In the genomic region with DNA sequence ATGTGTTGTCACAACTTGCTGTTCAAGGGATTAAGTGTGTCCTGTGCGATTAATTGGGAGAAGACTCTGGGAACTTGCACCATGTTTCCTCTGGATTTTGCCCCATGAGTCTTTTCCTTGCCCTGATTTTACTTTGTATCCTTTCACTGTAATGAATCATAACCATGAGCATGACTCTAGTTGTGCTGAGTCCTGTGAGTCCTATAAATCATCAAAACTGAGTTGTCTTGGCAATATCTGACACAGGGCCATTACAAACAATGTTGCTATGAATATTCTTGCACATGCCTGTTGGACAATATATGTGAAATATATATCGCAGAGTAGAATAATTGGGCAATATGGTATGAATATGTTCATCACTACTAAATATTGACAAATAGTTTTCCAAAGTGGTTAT, we compare ENCODE assay signal across 25 cellular contexts. TPM values are rescaled to one million over a fixed set of nuclear protein-coding genes. Genes with fewer than 3 reads are reported as not detected.
DNase-seq lines count a peak whose midpoint lies in the region; ATAC-seq, FAIRE-seq and TF ChIP-seq lines count a peak whose summit lies in the region.
"Had no signal": no experiment of that assay in that cellular context is flagged by ENCODE, and none has a peak within 500 bp of the region (broad histone marks: within the 10 kb centered on the region; RNA-seq: fewer than 3 reads in every experiment).

No MANE protein-coding gene starts in this region.

- peak; percentile 59 for DNase-seq in MCF 10A (ENCODE audit: unreplicated experiment)
- DNase-seq in breast epithelium (ENCODE audit: low spot score in 2 of 2), result no peak
- no peak for DNase-seq in K562 (ENCODE audit: extremely low read depth in 1 of 4, low spot score in 3 of 4)
- DNase-seq in fibroblast of the aortic adventitia (ENCODE audit: low read depth), result peak; percentile 62
- no peak for DNase-seq in MV-4-11 (lab: John Stamatoyannopoulos, UW)
- no peak for DNase-seq in activated effector memory CD4-positive, alpha-beta T cell treated with anti-CD3 and anti-CD28 coated beads, Interleukin-2, amount 50 U/mL, for 16 hours
- DNase-seq in SHP77 treated with DMSO at 0.1 percent for 48 hours (lab: John Stamatoyannopoulos, UW), result no peak
- DNase-seq: 8988T; activated B cell treated with CpG ODN at 0.5 μM for 24 hours; activated CD4-positive, alpha-beta memory T cell treated with anti-CD3 and anti-CD28 coated beads for 36 hours; cortex of kidney; DND-41; foreskin melanocyte; hypothalamus; NCI-H524; stimulated activated CD4-positive, alpha-beta T cell treated with anti-CD3 and anti-CD28 coated beads, Interleukin-4, amount 100 ng/mL, for 24 hours; stimulated activated naive CD8-positive, alpha-beta T cell treated with anti-CD3 and anti-CD28 coated beads, Interleukin-15, Interleukin-2, amounts not matched to agents 100 U/mL and 50 U/mL, for 24 hours; thyroid gland had no signal

- H3K79me2 ChIP-seq in K562 (ENCODE audit: control insufficient read depth, insufficient read depth, low read length), result no peaks in the 10 kb centered on the region

- no TSS peak for BruUV-seq in MCF 10A (replicated peaks; lab: Mats Ljungman, UMichigan)
- BruUV-seq in K562 (replicated peaks; lab: Mats Ljungman, UMichigan), result no TSS peak

- no peak overlapping the region for H3K4me3 ChIP-seq in breast epithelium
- no peak overlapping the region for H3K4me3 ChIP-seq in K562
- no peak overlapping the region for H3K4me3 ChIP-seq in fibroblast of the aortic adventitia (ENCODE audit: low read depth, low read length)
- H3K4me3 ChIP-seq: SK-N-MC, thyroid gland had no signal

- WGBS in K562 (ENCODE audit: insufficient coverage, low coverage, missing lambda C conversion rate), result 19% methylated on average over 2 of the region's 2 CpGs

- no peak for TF ChIP-seq EP300 in K562 (IDR thresholded peaks at IDR 0.05; ENCODE audit: low read length)

- H3K27ac Mint-ChIP-seq in MCF 10A (ENCODE audit: low read depth, unreplicated experiment), result peak overlapping the region; percentile 88
- H3K27ac Mint-ChIP-seq: activated B cell treated with CpG ODN at 0.5 μM for 24 hours; activated CD4-positive, alpha-beta memory T cell treated with anti-CD3 and anti-CD28 coated beads for 36 hours; B cell; T-helper 2 cell treated with Interferon-gamma antibody and Interleukin-4, amounts not matched to agents 5 μg/mL and 100 μg/mL, for 36 hours had no signal

- TF ChIP-seq RAD21 in K562 (CRISPR knock-in tag; conservative IDR thresholded peaks at IDR 0.05 in 1 of 2, IDR thresholded peaks at IDR 0.05 in 1 of 2), result no peak

- H3K27me3 ChIP-seq in breast epithelium (no peaks in the 10 kb centered on the region), K562 (ENCODE audit: control insufficient read depth in 2 of 2, insufficient read depth in 2 of 2, low read length in 2 of 2) (no peaks in the 10 kb centered on the region)
- H3K27me3 ChIP-seq: neutrophil, thyroid gland had no signal

- H3K36me3 Mint-ChIP-seq in MCF 10A (ENCODE audit: insufficient read depth, unreplicated experiment), result no peaks in the 10 kb centered on the region
- H3K36me3 Mint-ChIP-seq: activated CD4-positive, alpha-beta memory T cell treated with anti-CD3 and anti-CD28 coated beads for 36 hours had no signal

- no peak for FAIRE-seq in K562 (lab: Jason Lieb, UNC)
- FAIRE-seq: islet of Langerhans, RCC 7860 had no signal

- POLR2A ChIA-PET in MCF 10A (lab: Yijun Ruan, JAX), result interaction anchor here (0.6 to 1.3 kb wide), 3 partner anchors 11 to 136 kb away, joined by 3 to 4 read pairs (median 3); no protein-coding TSS in a partner anchor
- POLR2A ChIA-PET in K562 (lab: Yijun Ruan, JAX), result no interaction called here

- intact Hi-C loops in MCF 10A (cut with micrococcal nuclease), result loop anchor here (2.0 kb wide), 1 partner anchor 41 kb away; no protein-coding TSS in a partner anchor
- intact Hi-C loops in breast epithelium (cut with DNase I; ENCODE audit: low total_unique reads), result no loop called here
- intact Hi-C loops in K562 (cut with micrococcal nuclease), result no loop called here

- no peak for TF ChIP-seq POLR2A in breast epithelium (IDR thresholded peaks at IDR 0.05)
- TF ChIP-seq POLR2A in K562 (conservative IDR thresholded peaks at IDR 0.05), result no peak

- CTCF ChIA-PET in MCF 10A (lab: Yijun Ruan, JAX) (no interaction called here), K562 (lab: Yijun Ruan, JAX; ENCODE audit: low intra/inter-chr PET ratio) (no interaction called here)

- H3K9ac ChIP-seq in K562 (ENCODE audit: insufficient read depth in 1 of 2, low read depth in 2 of 2, low read length in 2 of 2), result no peak overlapping the region

- no peak for TF ChIP-seq CTCF in MCF 10A (IDR thresholded peaks at IDR 0.05; ENCODE audit: unreplicated experiment)
- no peak for TF ChIP-seq CTCF in breast epithelium (IDR thresholded peaks at IDR 0.05)
- no peak for TF ChIP-seq CTCF in K562 (IDR thresholded peaks at IDR 0.05 in 2 of 3, conservative IDR thresholded peaks at IDR 0.05 in 1 of 3; ENCODE audit: insufficient read depth in 2 of 3, low read depth in 1 of 3, low read length in 3 of 3)
- no peak for TF ChIP-seq CTCF in fibroblast of the aortic adventitia (IDR thresholded peaks at IDR 0.05; ENCODE audit: insufficient read depth, low read length)

- H3K4me1 Mint-ChIP-seq in MCF 10A (ENCODE audit: insufficient read depth, unreplicated experiment), result peaks cover 18% of the 10 kb centered on the region
- H3K4me1 Mint-ChIP-seq: activated B cell treated with CpG ODN at 0.5 μM for 24 hours, B cell had no signal

- H3K9me3 ChIP-seq in breast epithelium, result no peaks in the 10 kb centered on the region
- no peaks in the 10 kb centered on the region for H3K9me3 ChIP-seq in K562 (replicated peaks; ENCODE audit: control insufficient read depth, insufficient read depth, low read depth, low read length)
- H3K9me3 ChIP-seq: neutrophil, thyroid gland had no signal

- H3K9me3 Mint-ChIP-seq in MCF 10A (ENCODE audit: unreplicated experiment), result no peaks in the 10 kb centered on the region
- H3K9me3 Mint-ChIP-seq: activated B cell treated with CpG ODN at 0.5 μM for 24 hours; activated CD4-positive, alpha-beta memory T cell treated with anti-CD3 and anti-CD28 coated beads for 36 hours; T-helper 2 cell treated with Interferon-gamma antibody and Interleukin-4, amounts not matched to agents 5 μg/mL and 100 μg/mL, for 36 hours had no signal

- H3K27me3 Mint-ChIP-seq in MCF 10A (ENCODE audit: insufficient read depth, unreplicated experiment), result no peaks in the 10 kb centered on the region
- H3K27me3 Mint-ChIP-seq: activated B cell treated with CpG ODN at 0.5 μM for 24 hours; activated CD4-positive, alpha-beta memory T cell treated with anti-CD3 and anti-CD28 coated beads for 36 hours; B cell had no signal

- no peaks in the 10 kb centered on the region for H4K20me1 ChIP-seq in K562 (replicated peaks; ENCODE audit: control insufficient read depth, insufficient read depth, low read length)

- no peak overlapping the region for H2AFZ ChIP-seq in K562 (ENCODE audit: low read depth, low read length)

- no peaks in the 10 kb centered on the region for H3K9me1 ChIP-seq in K562 (ENCODE audit: control insufficient read depth, insufficient read depth, low read length)

- no peak overlapping the region for H3K4me3 Mint-ChIP-seq in MCF 10A (ENCODE audit: unreplicated experiment)
- H3K4me3 Mint-ChIP-seq: activated B cell treated with CpG ODN at 0.5 μM for 24 hours; activated CD4-positive, alpha-beta memory T cell treated with anti-CD3 and anti-CD28 coated beads for 36 hours; B cell; T-helper 2 cell treated with Interferon-gamma antibody and Interleukin-4, amounts not matched to agents 5 μg/mL and 100 μg/mL, for 36 hours had no signal

- no peak overlapping the region for H3K27ac ChIP-seq in breast epithelium
- H3K27ac ChIP-seq in K562 (ENCODE audit: extremely low read depth, low read depth, low read length), result no peak overlapping the region
- H3K27ac ChIP-seq: neutrophil, SK-N-MC, thyroid gland had no signal

- no peak overlapping the region for H3K4me2 ChIP-seq in K562 (ENCODE audit: insufficient read depth, low read length)

- ATAC-seq in K562 (no peak), HG03442 (IDR thresholded peaks at IDR 0.05; ENCODE audit: unreplicated experiment) (no peak)
- ATAC-seq: stimulated activated naive CD8-positive, alpha-beta T cell treated with anti-CD3 and anti-CD28 coated beads, Interleukin-15, Interleukin-2, amounts not matched to agents 100 U/mL and 50 U/mL, for 24 hours had no signal

- in situ Hi-C loops in K562 (cut with MboI), result no loop called here

- H3K4me1 ChIP-seq in breast epithelium (no peaks in the 10 kb centered on the region), K562 (replicated peaks in 1 of 2; ENCODE audit: control insufficient read depth in 2 of 2, insufficient read depth in 2 of 2, low read length in 2 of 2) (no peaks in the 10 kb centered on the region)
- H3K4me1 ChIP-seq: thyroid gland had no signal

- H3K36me3 ChIP-seq in breast epithelium (no peaks in the 10 kb centered on the region), K562 (ENCODE audit: control insufficient read depth, insufficient read depth, low read length) (no peaks in the 10 kb centered on the region)
- H3K36me3 ChIP-seq: neutrophil, thyroid gland had no signal

TF ChIP-seq in K562, 482 proteins besides CTCF, POLR2A, EP300 and RAD21 (continues in another document):
- no peak for TF ChIP-seq ELF2 (CRISPR knock-in tag; IDR thresholded peaks at IDR 0.05)
- TF ChIP-seq HMG20A (CRISPR knock-in tag; conservative IDR thresholded peaks at IDR 0.05), result no peak

RNA-seq across cellular contexts. Expression of a gene that starts 56.5 kb away (rescaled TPM):
- 7.4 and 9.3 TPM in 2 replicates for total RNA-seq in MCF 10A (2022)
- total RNA-seq in breast epithelium, result 100 to 1,000 TPM in 1 of 3 donors, 10 to 100 TPM in 2; 22.7 to 111 (median 30.8) TPM
- total RNA-seq in K562 (2011; cell fraction: chromatin; rRNA removed; ENCODE audit: low replicate concordance), result 0.60 and 0.62 TPM in 2 replicates
- total RNA-seq in K562 (2011; cell fraction: nucleolus; rRNA removed), result 0.13 TPM in 1 of 2 replicates, not detected in the other
- total RNA-seq in K562 (2011; cell fraction: nucleoplasm; rRNA removed), result 0.07 and 1.1 TPM in 2 replicates
- total RNA-seq in K562 (2014; rRNA removed), result 0.20 and 0.54 TPM in 2 replicates
- 0.26 and 0.44 TPM in 2 replicates for total RNA-seq in K562 (2014; rRNA removed; fragmentation: Illumina TruSeq; extraction: Trizol)
- total RNA-seq in K562 (2015; rRNA removed; fragmentation: Illumina TruSeq; extraction: Trizol), result 0.26 and 0.29 TPM in 2 replicates
- 0.42 and 0.45 TPM in 2 replicates for total RNA-seq in K562 (2021)
- polyA plus RNA-seq in K562 (2011; rRNA removed), result 0.18 and 0.19 TPM in 2 replicates
- 0.06 and 0.27 TPM in 2 replicates for polyA plus RNA-seq in K562 (2011; cell fraction: cytosol; rRNA removed)
- 0.48 and 0.57 TPM in 2 replicates for polyA plus RNA-seq in K562 (2011; cell fraction: nucleus; rRNA removed)
- 0.10 and 0.11 TPM in 2 replicates for polyA plus RNA-seq in K562 (2012)
- polyA plus RNA-seq in K562 (2014; fragmentation: Illumina TruSeq; extraction: Trizol), result 0.17 and 0.19 TPM in 2 replicates
- under 1 TPM; 0.01 to 0.03 TPM for polyA plus RNA-seq in K562 (2014; fragmentation: Nextera tagmentation; extraction: Ambion mirVana)
- 0.03 and 0.07 TPM in 2 replicates for polyA plus RNA-seq in K562 (2014; rRNA removed)
- 0.53 and 0.57 TPM in 2 replicates for polyA minus RNA-seq in K562 (2011; rRNA and poly(A)+ RNA removed)
- not detected in 2 replicates for polyA minus RNA-seq in K562 (2011; cell fraction: cytosol; rRNA and poly(A)+ RNA removed)
- polyA minus RNA-seq in K562 (2011; cell fraction: nucleus; rRNA and poly(A)+ RNA removed), result 0.27 and 0.44 TPM in 2 replicates
- 133 and 671 TPM in 2 replicates for total RNA-seq in fibroblast of the aortic adventitia (ENCODE audit: low replicate concordance)

Comparison
In these comparisons a context has a peak if more than half of its experiments do, and no peak if none do; other contexts are left out.
1. DNase-seq: peak in MCF 10A (single experiment) and fibroblast of the aortic adventitia (single experiment); none in breast epithelium (0 of 2), K562 (0 of 4), MV-4-11 (single experiment), activated effector memory CD4-positive, alpha-beta T cell treated with anti-CD3 and anti-CD28 coated beads, Interleukin-2, amount 50 U/mL, for 16 hours (single experiment) and SHP77 treated with DMSO at 0.1 percent for 48 hours (single experiment).